In the genomic region with DNA sequence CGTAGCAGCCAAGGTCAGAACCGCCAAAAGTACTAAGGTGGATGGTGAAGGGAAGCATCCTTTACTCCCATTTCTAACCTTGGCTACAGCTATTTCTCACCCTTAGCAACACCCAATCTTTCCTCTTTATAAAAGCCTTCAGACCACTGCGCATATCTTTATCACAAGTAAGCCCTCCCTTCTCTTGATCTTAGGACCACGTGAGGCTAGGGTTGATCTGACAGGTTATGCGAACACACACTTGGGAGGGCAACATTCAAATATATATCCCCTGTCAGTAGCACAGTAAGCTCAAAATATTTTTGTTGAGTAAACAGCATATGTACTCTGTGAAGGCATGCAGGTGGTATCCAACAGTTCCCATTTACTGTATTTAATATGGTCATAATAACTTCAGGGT, we compare ENCODE assay signal across 8 cellular contexts. TPM values are rescaled to one million over a fixed set of nuclear protein-coding genes. Genes with fewer than 3 reads are reported as not detected.
DNase-seq lines count a peak whose midpoint lies in the region; FAIRE-seq and TF ChIP-seq lines count a peak whose summit lies in the region.

No MANE protein-coding gene starts in this region.

- CTCF ChIA-PET in CD4-positive, alpha-beta memory T cell (lab: Charles Lee; ENCODE audit: partially characterized antibody): interaction anchor here (2.3 to 4.1 kb wide), 4 partner anchors 10 to 149 kb away, joined by 7 to 25 read pairs (median 12); no protein-coding TSS in a partner anchor

- no peak for FAIRE-seq in D721Med (lab: Jason Lieb, UNC)

- H3K9me2 ChIP-seq in Karpas-422 (replicated peaks; ENCODE audit: insufficient read depth, low read length): no peaks in the 10 kb centered on the region

- H3K36me3 Mint-ChIP-seq in CD4-positive, alpha-beta memory T cell: peaks cover 0 to 10% of the 10 kb centered on the region in 2 donors
- H3K36me3 Mint-ChIP-seq in dendritic cell treated with granulocyte-macrophage colony-stimulating factor and Interleukin-4, amounts not matched to agents 40 ng/mL and 50 ng/mL, for 4 days (ENCODE audit: low read depth): no peaks in the 10 kb centered on the region

- H3K27me3 ChIP-seq in CD4-positive, alpha-beta memory T cell (ENCODE audit: insufficient read depth, low read length): no peaks in the 10 kb centered on the region
- H3K27me3 ChIP-seq in Karpas-422 (ENCODE audit: low read length): no peaks in the 10 kb centered on the region
- no peaks in the 10 kb centered on the region for H3K27me3 ChIP-seq in neuron (ENCODE audit: insufficient read depth, low read length)

- peaks cover 17% of the 10 kb centered on the region for H3K4me1 ChIP-seq in CD4-positive, alpha-beta memory T cell (ENCODE audit: insufficient read depth, low read length)
- H3K4me1 ChIP-seq in Karpas-422 (ENCODE audit: low read length) (peaks cover 18% of the 10 kb centered on the region), neuron (ENCODE audit: insufficient read depth, low read length) (peaks cover 20% of the 10 kb centered on the region)

- peaks cover 20 to 31% (median 25%) of the 10 kb centered on the region in 4 donors for H3K4me1 Mint-ChIP-seq in CD4-positive, alpha-beta memory T cell
- H3K4me1 Mint-ChIP-seq in dendritic cell treated with granulocyte-macrophage colony-stimulating factor and Interleukin-4, amounts not matched to agents 40 ng/mL and 50 ng/mL, for 4 days (ENCODE audit: low read depth): peaks cover 47% of the 10 kb centered on the region

- peak overlapping the region; percentile 97 for H2AFZ ChIP-seq in Karpas-422 (ENCODE audit: low read length)
- H2AFZ ChIP-seq in neuron (ENCODE audit: low read depth, low read length): peak overlapping the region; percentile 91

- H3K79me2 ChIP-seq in Karpas-422 (ENCODE audit: low read length): no peaks in the 10 kb centered on the region

- peak overlapping the region; percentile 60 for H3K27ac ChIP-seq in CD4-positive, alpha-beta memory T cell (ENCODE audit: low read depth, low read length)
- H3K27ac ChIP-seq in Karpas-422 (ENCODE audit: low read length): no peak overlapping the region

- no peaks in the 10 kb centered on the region for H3K27me3 Mint-ChIP-seq in CD4-positive, alpha-beta memory T cell
- no peaks in the 10 kb centered on the region for H3K27me3 Mint-ChIP-seq in dendritic cell treated with granulocyte-macrophage colony-stimulating factor and Interleukin-4, amounts not matched to agents 40 ng/mL and 50 ng/mL, for 4 days

- H3K4me3 Mint-ChIP-seq in CD4-positive, alpha-beta memory T cell: peak overlapping the region; percentile 90 to 94 (median 92)
- H3K4me3 Mint-ChIP-seq in dendritic cell treated with granulocyte-macrophage colony-stimulating factor and Interleukin-4, amounts not matched to agents 40 ng/mL and 50 ng/mL, for 4 days: peak overlapping the region; percentile 90

- peak overlapping the region in 1 of 2 donors; percentile 70 for H3K4me3 ChIP-seq in CD4-positive, alpha-beta memory T cell (ENCODE audit: low read length in 2 of 2)
- H3K4me3 ChIP-seq in Karpas-422 (ENCODE audit: low read length): peak overlapping the region; percentile 70
- H3K4me3 ChIP-seq in neuron (ENCODE audit: low read length): peak overlapping the region; percentile 95

- peak overlapping the region; percentile 90 for H3K4me2 ChIP-seq in Karpas-422 (ENCODE audit: low read depth, low read length, poor library complexity, severe bottlenecking)

- H3K27ac Mint-ChIP-seq in CD4-positive, alpha-beta memory T cell: peak overlapping the region; percentile 87 to 95 (median 93)
- peak overlapping the region; percentile 93 for H3K27ac Mint-ChIP-seq in dendritic cell treated with granulocyte-macrophage colony-stimulating factor and Interleukin-4, amounts not matched to agents 40 ng/mL and 50 ng/mL, for 4 days

- intact Hi-C loops in CD4-positive, alpha-beta memory T cell (cut with micrococcal nuclease): loop anchor here (10.0 kb wide), 1 partner anchor 689 kb away; a partner anchor contains a TSS
- intact Hi-C loops in dendritic cell treated with granulocyte-macrophage colony-stimulating factor and Interleukin-4, amounts not matched to agents 40 ng/mL and 50 ng/mL, for 4 days (cut with micrococcal nuclease): no loop called here

- H4K20me1 ChIP-seq in Karpas-422 (ENCODE audit: insufficient read depth, low read depth, low read length): no peaks in the 10 kb centered on the region

- H3K9me3 ChIP-seq in CD4-positive, alpha-beta memory T cell (ENCODE audit: control insufficient read depth in 1 of 2, low read length in 2 of 2): no peaks in the 10 kb centered on the region
- no peaks in the 10 kb centered on the region for H3K9me3 ChIP-seq in Karpas-422 (ENCODE audit: low read length)
- no peaks in the 10 kb centered on the region for H3K9me3 ChIP-seq in neuron (ENCODE audit: low read length)

- H3K36me3 ChIP-seq in CD4-positive, alpha-beta memory T cell (ENCODE audit: insufficient read depth, low read length): no peaks in the 10 kb centered on the region
- no peaks in the 10 kb centered on the region for H3K36me3 ChIP-seq in Karpas-422 (ENCODE audit: insufficient read depth, low read length)
- no peaks in the 10 kb centered on the region for H3K36me3 ChIP-seq in neuron (ENCODE audit: insufficient read depth, low read length)

- POLR2A ChIA-PET in CD4-positive, alpha-beta memory T cell (lab: Charles Lee; ENCODE audit: partially characterized antibody): interaction anchor here (1.1 to 2.9 kb wide), 7 partner anchors 17 to 1424 kb away, joined by 3 to 16 read pairs (median 5); a partner anchor contains a TSS

- DNase-seq in CD4-positive, alpha-beta memory T cell: no peak
- DNase-seq in Karpas-422 (peak; percentile 45), NCI-H1105 treated with DMSO at 0.1 percent for 48 hours (lab: John Stamatoyannopoulos, UW) (no peak), D721Med (ENCODE audit: insufficient read length, low spot score) (no peak)
- no peak for DNase-seq in activated CD4-positive, alpha-beta T cell treated with anti-CD3 and anti-CD28 coated beads for 4 hours
- no peak for DNase-seq in stimulated activated CD4-positive, alpha-beta T cell treated with anti-CD3 and anti-CD28 coated beads, Interleukin-4, amount 100 ng/mL, for 24 hours

- no peaks in the 10 kb centered on the region for H3K9me3 Mint-ChIP-seq in CD4-positive, alpha-beta memory T cell
- H3K9me3 Mint-ChIP-seq in dendritic cell treated with granulocyte-macrophage colony-stimulating factor and Interleukin-4, amounts not matched to agents 40 ng/mL and 50 ng/mL, for 4 days: no peaks in the 10 kb centered on the region

- peak overlapping the region; percentile 80 for H3K9ac ChIP-seq in Karpas-422 (ENCODE audit: low read length)

- TF ChIP-seq CTCF in D721Med (IDR thresholded peaks at IDR 0.05; ENCODE audit: insufficient read depth, missing control alignments): no peak

RNA-seq across cellular contexts. Expression of a gene that starts 1.5 kb away (rescaled TPM):
- total RNA-seq in CD4-positive, alpha-beta memory T cell: 1 to 10 TPM; 4.2 to 5.8 TPM
- 1 to 10 TPM; 4.8 to 5.0 TPM for polyA plus RNA-seq in CD4-positive, alpha-beta memory T cell
- 3.1 and 10.8 TPM in 2 replicates for total RNA-seq in Karpas-422 (2014; rRNA removed; shearing (Covaris generic); ENCODE audit: low replicate concordance)
